1 cellular context compared by ENCODE assay signal in genomic region chr12:124548854-124549378, GRCh38.
TF ChIP-seq lines count a peak whose summit lies in the region.

No MANE protein-coding gene starts in this region.

TF ChIP-seq in WTC11, 78 proteins besides CTCF, POLR2A, EP300 and RAD21 (continued from another document):
- TF ChIP-seq, protein P1, sequence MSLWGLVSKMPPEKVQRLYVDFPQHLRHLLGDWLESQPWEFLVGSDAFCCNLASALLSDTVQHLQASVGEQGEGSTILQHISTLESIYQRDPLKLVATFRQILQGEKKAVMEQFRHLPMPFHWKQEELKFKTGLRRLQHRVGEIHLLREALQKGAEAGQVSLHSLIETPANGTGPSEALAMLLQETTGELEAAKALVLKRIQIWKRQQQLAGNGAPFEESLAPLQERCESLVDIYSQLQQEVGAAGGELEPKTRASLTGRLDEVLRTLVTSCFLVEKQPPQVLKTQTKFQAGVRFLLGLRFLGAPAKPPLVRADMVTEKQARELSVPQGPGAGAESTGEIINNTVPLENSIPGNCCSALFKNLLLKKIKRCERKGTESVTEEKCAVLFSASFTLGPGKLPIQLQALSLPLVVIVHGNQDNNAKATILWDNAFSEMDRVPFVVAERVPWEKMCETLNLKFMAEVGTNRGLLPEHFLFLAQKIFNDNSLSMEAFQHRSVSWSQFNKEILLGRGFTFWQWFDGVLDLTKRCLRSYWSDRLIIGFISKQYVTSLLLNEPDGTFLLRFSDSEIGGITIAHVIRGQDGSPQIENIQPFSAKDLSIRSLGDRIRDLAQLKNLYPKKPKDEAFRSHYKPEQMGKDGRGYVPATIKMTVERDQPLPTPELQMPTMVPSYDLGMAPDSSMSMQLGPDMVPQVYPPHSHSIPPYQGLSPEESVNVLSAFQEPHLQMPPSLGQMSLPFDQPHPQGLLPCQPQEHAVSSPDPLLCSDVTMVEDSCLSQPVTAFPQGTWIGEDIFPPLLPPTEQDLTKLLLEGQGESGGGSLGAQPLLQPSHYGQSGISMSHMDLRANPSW (CRISPR knock-in tag; conservative IDR thresholded peaks at IDR 0.05; ENCODE audit: low read depth) = no peak
